In the genomic region with DNA sequence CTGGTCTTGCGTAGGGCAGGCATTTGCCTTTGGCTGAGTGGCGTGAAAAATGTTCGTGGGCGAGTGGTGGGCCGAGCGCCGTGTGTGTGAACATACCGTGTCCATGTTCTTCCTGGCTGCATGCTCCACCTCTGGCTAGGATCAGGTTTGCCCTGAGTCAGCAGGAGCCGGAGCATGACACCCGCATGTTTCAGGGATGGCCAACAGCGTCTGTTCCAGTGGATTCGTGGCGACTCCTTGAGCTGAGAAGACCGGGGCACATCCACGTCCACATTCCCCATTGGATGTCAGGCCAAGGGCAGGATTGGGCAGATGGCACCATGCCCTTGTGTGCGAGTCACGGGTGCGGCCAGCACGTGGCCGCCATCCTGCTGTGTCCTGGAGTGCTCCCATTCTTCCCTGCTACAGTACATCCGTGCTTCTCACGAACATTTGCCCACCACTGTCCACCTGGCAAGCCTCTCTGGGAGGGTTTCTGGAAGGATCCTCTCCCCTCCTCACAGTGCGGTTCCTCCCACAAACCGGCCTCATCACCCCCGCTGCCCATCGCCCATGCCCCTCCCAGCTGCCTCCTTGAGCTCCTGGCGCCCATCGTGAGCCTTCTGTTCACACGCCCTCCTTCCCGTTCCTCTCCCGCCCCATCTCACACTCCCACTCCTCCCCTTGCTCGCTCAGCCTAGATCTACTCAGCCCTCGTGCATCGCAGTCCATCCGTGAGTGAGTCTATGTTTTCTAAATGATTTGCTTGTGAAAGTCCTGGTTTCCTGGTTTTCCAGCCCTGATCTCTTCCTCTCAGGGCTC, we compare ENCODE assay signal across 23 cellular contexts.
DNase-seq lines count a peak whose midpoint lies in the region; ATAC-seq and TF ChIP-seq lines count a peak whose summit lies in the region.
"Had no signal": no experiment of that assay in that cellular context is flagged by ENCODE, and none has a peak within 500 bp of the region (broad histone marks: within the 10 kb centered on the region; RNA-seq: fewer than 3 reads in every experiment).

No MANE protein-coding gene starts in this region.

- peak; percentile 25 for DNase-seq in activated CD8-positive, alpha-beta memory T cell treated with anti-CD3 and anti-CD28 coated beads, Interleukin-2, amount 50 U/mL, for 48 hours
- no peak for DNase-seq in activated CD8-positive, alpha-beta memory T cell treated with anti-CD3 and anti-CD28 coated beads, Interleukin-2, amount 10 ng/mL, durations not matched to agents 7 days and 5 days
- DNase-seq in coronary artery (ENCODE audit: low spot score) (peak; percentile 36), mesenteric fat pad (ENCODE audit: low spot score) (peak; percentile 73), type B pancreatic cell (ENCODE audit: extremely low spot score, unreplicated experiment) (peak; percentile 58), hepatic stellate cell (ENCODE audit: low spot score) (no peak), HK-2 (ENCODE audit: unreplicated experiment) (no peak), putamen (ENCODE audit: low spot score) (no peak)
- DNase-seq: activated T-cell treated with anti-CD3 and anti-CD28 coated beads, Interleukin-2, amount 50 U/mL, for 72 hours; caudate nucleus; heart left ventricle; Kasumi-1; midbrain; NCI-H1694; NCI-H2171 treated with DMSO at 0.1 percent for 48 hours; NCI-H526; upper lobe of left lung had no signal

- TF ChIP-seq CTCF in coronary artery (IDR thresholded peaks at IDR 0.05) (no peak), type B pancreatic cell (conservative IDR thresholded peaks at IDR 0.05) (no peak)

- ATAC-seq in activated CD8-positive, alpha-beta memory T cell treated with anti-CD3 and anti-CD28 coated beads, Interleukin-2, amount 10 ng/mL, durations not matched to agents 7 days and 5 days = no peak
- ATAC-seq: activated T-cell treated with anti-CD3 and anti-CD28 coated beads, Interleukin-2, amount 50 U/mL, for 72 hours; left lung had no signal

- no peak overlapping the region for H3K4me3 Mint-ChIP-seq in activated CD8-positive, alpha-beta memory T cell treated with anti-CD3 and anti-CD28 coated beads, Interleukin-2, amount 10 ng/mL, durations not matched to agents 7 days and 5 days
- H3K4me3 Mint-ChIP-seq in type B pancreatic cell = no peak overlapping the region
- H3K4me3 Mint-ChIP-seq: activated naive CD4-positive, alpha-beta T cell treated with anti-CD3 and anti-CD28 coated beads, Interleukin-2, amount 50 U/mL, for 24 hours; activated T-cell treated with anti-CD3 and anti-CD28 coated beads, Interleukin-2, amount 50 U/mL, for 72 hours; nephron had no signal

- CTCF ChIA-PET in activated CD8-positive, alpha-beta memory T cell treated with anti-CD3 and anti-CD28 coated beads, Interleukin-2, amount 10 ng/mL, durations not matched to agents 7 days and 5 days (lab: Charles Lee) = no interaction called here

- no peaks in the 10 kb centered on the region for H3K4me1 Mint-ChIP-seq in activated CD8-positive, alpha-beta memory T cell treated with anti-CD3 and anti-CD28 coated beads, Interleukin-2, amount 10 ng/mL, durations not matched to agents 7 days and 5 days
- peaks cover 4% of the 10 kb centered on the region for H3K4me1 Mint-ChIP-seq in type B pancreatic cell (ENCODE audit: unreplicated experiment)

- no peaks in the 10 kb centered on the region for H3K36me3 Mint-ChIP-seq in activated CD8-positive, alpha-beta memory T cell treated with anti-CD3 and anti-CD28 coated beads, Interleukin-2, amount 10 ng/mL, durations not matched to agents 7 days and 5 days
- no peaks in the 10 kb centered on the region for H3K36me3 Mint-ChIP-seq in type B pancreatic cell
- H3K36me3 Mint-ChIP-seq: activated naive CD4-positive, alpha-beta T cell treated with anti-CD3 and anti-CD28 coated beads, Interleukin-2, amount 50 U/mL, for 24 hours had no signal

- no peak overlapping the region for H3K4me3 ChIP-seq in coronary artery
- H3K4me3 ChIP-seq: A549, ascending aorta, heart left ventricle, left lung, upper lobe of left lung had no signal

- H3K27ac ChIP-seq in coronary artery = no peak overlapping the region
- H3K27ac ChIP-seq: A549, ascending aorta, epithelial cell of prostate, heart left ventricle, left lung, upper lobe of left lung had no signal

- no peaks in the 10 kb centered on the region for H3K27me3 Mint-ChIP-seq in activated CD8-positive, alpha-beta memory T cell treated with anti-CD3 and anti-CD28 coated beads, Interleukin-2, amount 10 ng/mL, durations not matched to agents 7 days and 5 days
- H3K27me3 Mint-ChIP-seq in type B pancreatic cell = peaks cover 44% of the 10 kb centered on the region
- H3K27me3 Mint-ChIP-seq: activated naive CD4-positive, alpha-beta T cell treated with anti-CD3 and anti-CD28 coated beads, Interleukin-2, amount 50 U/mL, for 24 hours had no signal

- no peaks in the 10 kb centered on the region for H3K9me3 Mint-ChIP-seq in activated CD8-positive, alpha-beta memory T cell treated with anti-CD3 and anti-CD28 coated beads, Interleukin-2, amount 10 ng/mL, durations not matched to agents 7 days and 5 days (ENCODE audit: low read depth)
- H3K9me3 Mint-ChIP-seq in type B pancreatic cell = no peaks in the 10 kb centered on the region
- H3K9me3 Mint-ChIP-seq: activated naive CD4-positive, alpha-beta T cell treated with anti-CD3 and anti-CD28 coated beads, Interleukin-2, amount 50 U/mL, for 24 hours; activated T-cell treated with anti-CD3 and anti-CD28 coated beads, Interleukin-2, amount 50 U/mL, for 72 hours; nephron had no signal

- no peak overlapping the region for H3K27ac Mint-ChIP-seq in activated CD8-positive, alpha-beta memory T cell treated with anti-CD3 and anti-CD28 coated beads, Interleukin-2, amount 10 ng/mL, durations not matched to agents 7 days and 5 days
- H3K27ac Mint-ChIP-seq in type B pancreatic cell = no peak overlapping the region
- H3K27ac Mint-ChIP-seq: activated naive CD4-positive, alpha-beta T cell treated with anti-CD3 and anti-CD28 coated beads, Interleukin-2, amount 50 U/mL, for 24 hours; activated T-cell treated with anti-CD3 and anti-CD28 coated beads, Interleukin-2, amount 50 U/mL, for 72 hours; nephron had no signal

Comparison
In these comparisons a context has a peak if more than half of its experiments do, and no peak if none do; other contexts are left out.
1. DNase-seq: peak in activated CD8-positive, alpha-beta memory T cell treated with anti-CD3 and anti-CD28 coated beads, Interleukin-2, amount 50 U/mL, for 48 hours (single experiment), coronary artery (single experiment), mesenteric fat pad (single experiment) and type B pancreatic cell (single experiment); none in activated CD8-positive, alpha-beta memory T cell treated with anti-CD3 and anti-CD28 coated beads, Interleukin-2, amount 10 ng/mL, durations not matched to agents 7 days and 5 days (single experiment), hepatic stellate cell (single experiment), HK-2 (single experiment) and putamen (single experiment).